In genomic region chr5:96627792-96628191, GRCh38 we compare ENCODE assay signal across 1 cellular context.
A peak's percentile ranks its signal among the peaks of the same experiment; 100 is the strongest.
TF ChIP-seq lines count a peak whose summit lies in the region.

No MANE protein-coding gene starts in this region.

TF ChIP-seq in GM12878, 131 proteins besides CTCF, POLR2A, EP300 and RAD21 (continued from another document):
- TF ChIP-seq CBX3 (IDR thresholded peaks at IDR 0.05; ENCODE audit: borderline replicate concordance, low read depth) (no peak), SKIL (IDR thresholded peaks at IDR 0.05; ENCODE audit: low read depth, poor library complexity, severe bottlenecking) (no peak), PKNOX1 (IDR thresholded peaks at IDR 0.05) (peak; percentile 85)
TF ChIP-seq in GM12878: peak in this region for 3.
